In the genomic region with DNA sequence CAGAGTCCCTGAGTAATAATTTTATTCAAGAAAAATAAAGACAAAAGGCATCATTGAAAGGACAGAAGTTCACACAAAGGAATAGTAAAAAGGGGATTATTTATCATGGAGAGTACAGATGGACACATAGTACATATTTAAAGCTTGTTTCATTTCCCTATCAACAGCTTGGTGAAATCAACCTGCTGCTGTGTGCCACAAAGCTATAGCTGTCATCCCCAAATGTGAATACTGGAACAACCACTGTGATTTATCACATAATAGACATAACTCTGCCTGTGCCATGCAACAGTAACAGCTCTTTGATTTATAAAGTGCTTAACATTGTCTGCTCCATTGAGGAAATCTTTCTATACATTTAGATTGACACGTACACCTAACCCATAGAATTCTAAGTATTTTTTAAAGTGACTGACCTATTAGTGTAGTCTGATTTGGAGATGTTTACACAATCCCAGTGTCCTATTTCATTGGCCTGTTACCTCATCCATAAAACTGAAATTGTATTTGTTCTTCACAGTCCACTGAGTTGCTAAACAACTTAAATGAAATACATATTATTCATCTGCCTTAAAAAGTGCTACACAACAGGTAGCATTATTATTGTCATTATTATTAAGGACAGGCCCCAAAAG, we compare ENCODE assay signal across 13 cellular contexts. TPM values are rescaled to one million over a fixed set of nuclear protein-coding genes. Genes with fewer than 3 reads are reported as not detected.
DNase-seq lines count a peak whose midpoint lies in the region; ATAC-seq and TF ChIP-seq lines count a peak whose summit lies in the region.
"Had no signal": no experiment of that assay in that cellular context is flagged by ENCODE, and none has a peak within 500 bp of the region (broad histone marks: within the 10 kb centered on the region; RNA-seq: fewer than 3 reads in every experiment).

No MANE protein-coding gene starts in this region.

- H3K4me1 Mint-ChIP-seq in T-helper 17 cell: peaks cover 21% of the 10 kb centered on the region
- peaks cover 28 to 56% (median 47%) of the 10 kb centered on the region in 7 donors for H3K4me1 Mint-ChIP-seq in naive thymus-derived CD4-positive, alpha-beta T cell

- peaks cover 17 to 31% of the 10 kb centered on the region in 2 donors for H3K4me1 ChIP-seq in naive thymus-derived CD4-positive, alpha-beta T cell (ENCODE audit: control insufficient read depth in 2 of 2, insufficient read depth in 2 of 2, low read length in 2 of 2)

- no peak overlapping the region for H3K27ac ChIP-seq in naive thymus-derived CD4-positive, alpha-beta T cell (ENCODE audit: low read depth, low read length)
- H3K27ac ChIP-seq: breast epithelium had no signal

- no peaks in the 10 kb centered on the region for H3K27me3 Mint-ChIP-seq in T-helper 17 cell
- no peaks in the 10 kb centered on the region for H3K27me3 Mint-ChIP-seq in naive thymus-derived CD4-positive, alpha-beta T cell
- H3K27me3 Mint-ChIP-seq: activated naive CD4-positive, alpha-beta T cell treated with anti-CD3 and anti-CD28 coated beads, Interleukin-2, amount 10 ng/mL, durations not matched to agents 7 days and 5 days had no signal

- no peaks in the 10 kb centered on the region for H3K9me3 Mint-ChIP-seq in naive thymus-derived CD4-positive, alpha-beta T cell
- H3K9me3 Mint-ChIP-seq: activated naive CD4-positive, alpha-beta T cell treated with anti-CD3 and anti-CD28 coated beads, Interleukin-2, amount 10 ng/mL, durations not matched to agents 7 days and 5 days had no signal

- no peak overlapping the region for H3K4me3 Mint-ChIP-seq in T-helper 17 cell
- H3K4me3 Mint-ChIP-seq in naive thymus-derived CD4-positive, alpha-beta T cell: peak overlapping the region in 5 of 10 donors; percentile 13 to 58 (median 29)
- H3K4me3 Mint-ChIP-seq: activated naive CD4-positive, alpha-beta T cell treated with anti-CD3 and anti-CD28 coated beads, Interleukin-2, amount 10 ng/mL, durations not matched to agents 7 days and 5 days had no signal

- H3K4me3 ChIP-seq in naive thymus-derived CD4-positive, alpha-beta T cell (ENCODE audit: low read length): no peak overlapping the region
- H3K4me3 ChIP-seq: breast epithelium had no signal

- intact Hi-C loops in naive thymus-derived CD4-positive, alpha-beta T cell (cut with micrococcal nuclease): loop anchor here in 1 of 2 donors (5.0 kb wide), 1 partner anchor 37 kb away; no protein-coding TSS in a partner anchor
- intact Hi-C loops in left ventricle myocardium superior (cut with micrococcal nuclease): no loop called here

- DNase-seq in NCI-H2196 (lab: John Stamatoyannopoulos, UW; ENCODE audit: unreplicated experiment) (peak; percentile 9), NCI-H2196 treated with DMSO at 0.1 percent for 48 hours (lab: John Stamatoyannopoulos, UW; ENCODE audit: unreplicated experiment) (no peak), HEK293T (ENCODE audit: extremely low spot score) (no peak), T-helper 17 cell (no peak), left ventricle myocardium superior (no peak), SHP77 (lab: John Stamatoyannopoulos, UW) (no peak)
- no peak for DNase-seq in naive thymus-derived CD4-positive, alpha-beta T cell
- DNase-seq: activated naive CD4-positive, alpha-beta T cell treated with anti-CD3 and anti-CD28 coated beads, Interleukin-2, amount 10 ng/mL, durations not matched to agents 7 days and 5 days; COR-L47; effector CD4-positive, alpha-beta T cell had no signal

- H3K36me3 ChIP-seq in naive thymus-derived CD4-positive, alpha-beta T cell (ENCODE audit: control insufficient read depth in 2 of 3, insufficient read depth in 3 of 3, low read length in 3 of 3): peaks cover 7 to 34% (median 14%) of the 10 kb centered on the region in 3 experiments

- POLR2A ChIA-PET in HEK293T (lab: Yijun Ruan, JAX): interaction anchor here (1.1 kb wide), 2 partner anchors 13 to 215 kb away, joined by 3 to 5 read pairs; no protein-coding TSS in a partner anchor
- POLR2A ChIA-PET in naive thymus-derived CD4-positive, alpha-beta T cell (lab: Charles Lee): interaction anchor here (0.6 to 1.1 kb wide), 4 partner anchors 11 to 268 kb away, joined by 3 to 4 read pairs (median 3); no protein-coding TSS in a partner anchor

- no peaks in the 10 kb centered on the region for H3K9me3 ChIP-seq in T-helper 17 cell (ENCODE audit: control insufficient read depth, low read length, poor library complexity, severe bottlenecking)
- H3K9me3 ChIP-seq in naive thymus-derived CD4-positive, alpha-beta T cell (ENCODE audit: control insufficient read depth in 2 of 3, low read length in 3 of 3): no peaks in the 10 kb centered on the region
- H3K9me3 ChIP-seq: breast epithelium had no signal

- peak overlapping the region; percentile 77 for H3K27ac Mint-ChIP-seq in T-helper 17 cell
- H3K27ac Mint-ChIP-seq in naive thymus-derived CD4-positive, alpha-beta T cell: peak overlapping the region in 7 of 9 donors; percentile 33 to 97 (median 76)
- H3K27ac Mint-ChIP-seq: activated naive CD4-positive, alpha-beta T cell treated with anti-CD3 and anti-CD28 coated beads, Interleukin-2, amount 10 ng/mL, durations not matched to agents 7 days and 5 days had no signal

- no peaks in the 10 kb centered on the region for H3K27me3 ChIP-seq in naive thymus-derived CD4-positive, alpha-beta T cell (ENCODE audit: control insufficient read depth in 2 of 2, insufficient read depth in 2 of 2, low read length in 2 of 2)
- H3K27me3 ChIP-seq: breast epithelium had no signal

- ATAC-seq in T-helper 17 cell (no peak), left ventricle myocardium superior (no peak), HG02970 (IDR thresholded peaks at IDR 0.05; ENCODE audit: low FRiP score, unreplicated experiment) (no peak)
- no peak for ATAC-seq in naive thymus-derived CD4-positive, alpha-beta T cell
- ATAC-seq: sciatic nerve had no signal

- H3K36me3 Mint-ChIP-seq in T-helper 17 cell (ENCODE audit: low read depth): peaks cover 4% of the 10 kb centered on the region
- H3K36me3 Mint-ChIP-seq in naive thymus-derived CD4-positive, alpha-beta T cell: peaks cover 3 to 21% (median 5%) of the 10 kb centered on the region in 5 donors

- CTCF ChIA-PET in HEK293T (lab: Yijun Ruan, JAX): interaction anchor here (5.9 kb wide), 1 partner anchor 15 kb away, joined by 79 read pairs; no protein-coding TSS in a partner anchor
- CTCF ChIA-PET in naive thymus-derived CD4-positive, alpha-beta T cell (lab: Charles Lee): interaction anchor here (0.6 kb wide), 2 partner anchors 87 to 291 kb away, joined by 3 read pairs; no protein-coding TSS in a partner anchor

TF ChIP-seq in HEK293T, 16 proteins besides CTCF, POLR2A, EP300 and RAD21:
- TF ChIP-seq ARNT (IDR thresholded peaks at IDR 0.05) (peak; percentile 65), CTBP1 (IDR thresholded peaks at IDR 0.05; ENCODE audit: borderline replicate concordance) (peak; percentile 54; the same call in 1 of the 2 replicates), NFRKB (IDR thresholded peaks at IDR 0.05) (no peak), TARDBP (IDR thresholded peaks at IDR 0.05) (no peak), ELF4 (IDR thresholded peaks at IDR 0.05) (no peak), SP1 (IDR thresholded peaks at IDR 0.05) (no peak), L3MBTL2 (conservative IDR thresholded peaks at IDR 0.05) (no peak), HDGF (IDR thresholded peaks at IDR 0.05; ENCODE audit: borderline replicate concordance) (no peak), ZNF384 (IDR thresholded peaks at IDR 0.05) (no peak), FOXA1 (IDR thresholded peaks at IDR 0.05) (peak; percentile 92), LEF1 (IDR thresholded peaks at IDR 0.05; ENCODE audit: borderline replicate concordance) (no peak), BHLHE40 (IDR thresholded peaks at IDR 0.05; ENCODE audit: borderline replicate concordance) (no peak), SUZ12 (IDR thresholded peaks at IDR 0.05) (no peak), FOXK2 (IDR thresholded peaks at IDR 0.05) (peak; percentile 63; the same call in 1 of the 2 replicates), FOXM1 (IDR thresholded peaks at IDR 0.05; ENCODE audit: borderline replicate concordance) (no peak)
- TF ChIP-seq, protein P1, sequence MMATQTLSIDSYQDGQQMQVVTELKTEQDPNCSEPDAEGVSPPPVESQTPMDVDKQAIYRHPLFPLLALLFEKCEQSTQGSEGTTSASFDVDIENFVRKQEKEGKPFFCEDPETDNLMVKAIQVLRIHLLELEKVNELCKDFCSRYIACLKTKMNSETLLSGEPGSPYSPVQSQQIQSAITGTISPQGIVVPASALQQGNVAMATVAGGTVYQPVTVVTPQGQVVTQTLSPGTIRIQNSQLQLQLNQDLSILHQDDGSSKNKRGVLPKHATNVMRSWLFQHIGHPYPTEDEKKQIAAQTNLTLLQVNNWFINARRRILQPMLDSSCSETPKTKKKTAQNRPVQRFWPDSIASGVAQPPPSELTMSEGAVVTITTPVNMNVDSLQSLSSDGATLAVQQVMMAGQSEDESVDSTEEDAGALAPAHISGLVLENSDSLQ (IDR thresholded peaks at IDR 0.05): peak; percentile 96

RNA-seq across cellular contexts. Expression of a gene that starts 3.3 kb away (rescaled TPM):
- 10 to 100 TPM; 83.4 to 83.5 TPM for total RNA-seq in T-helper 17 cell
- 100 to 1,000 TPM in 4 of 5 experiments, 10 to 100 TPM in 1; 88.6 to 127 (median 105) TPM for total RNA-seq in naive thymus-derived CD4-positive, alpha-beta T cell
- 10 to 100 TPM; 36.8 to 42.8 TPM for polyA plus RNA-seq in naive thymus-derived CD4-positive, alpha-beta T cell
- 50.1 TPM for total RNA-seq in left ventricle myocardium superior

RNA-seq across cellular contexts. Expression of a gene that starts 43.6 kb away (rescaled TPM):
- total RNA-seq in T-helper 17 cell (10 to 100 TPM; 95.2 to 98.5 TPM), left ventricle myocardium superior (24.6 TPM)
- total RNA-seq in naive thymus-derived CD4-positive, alpha-beta T cell: 100 to 1,000 TPM in 1 of 5 experiments, 10 to 100 TPM in 4; 61.9 to 173 (median 77.6) TPM
- polyA plus RNA-seq in naive thymus-derived CD4-positive, alpha-beta T cell: 100 to 1,000 TPM in 1 of 2 donors, 10 to 100 TPM in 1; 90.6 to 105 TPM
